In the genomic region with DNA sequence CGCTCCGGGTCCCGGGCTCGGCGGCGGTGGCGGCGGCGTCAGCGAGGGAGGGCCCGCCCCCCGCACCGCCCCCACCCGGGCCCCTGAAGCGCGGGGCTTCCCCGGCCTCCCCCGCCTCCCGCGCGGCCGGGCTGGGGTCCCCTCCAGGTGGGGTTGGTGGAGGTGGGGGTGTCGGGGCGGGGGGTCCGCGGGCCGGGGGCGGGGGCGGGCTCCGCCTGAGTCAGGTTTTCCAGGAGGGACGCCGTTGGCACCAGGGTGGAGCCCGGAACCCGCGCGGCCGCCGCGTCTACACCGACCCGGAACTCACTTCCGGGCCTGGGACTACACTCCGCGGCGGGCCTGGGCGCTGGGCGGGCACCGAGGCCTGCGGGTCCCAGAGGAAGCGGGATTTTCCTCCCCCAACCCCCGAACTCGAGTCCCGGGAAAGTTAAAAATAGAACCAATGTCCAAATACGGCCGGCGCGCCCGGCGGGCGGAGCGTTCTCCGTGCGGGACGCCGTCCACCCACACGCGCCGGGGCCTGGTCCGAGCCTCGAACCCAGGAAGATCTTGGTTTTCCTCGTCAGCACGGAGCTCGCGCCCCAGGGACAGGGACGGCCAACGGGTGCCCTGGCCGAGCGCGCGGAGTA, we compare ENCODE assay signal across 1 cellular context.
TF ChIP-seq lines count a peak whose summit lies in the region.

No MANE protein-coding gene starts in this region.

TF ChIP-seq in HepG2, 621 proteins besides CTCF, POLR2A, EP300 and RAD21:
- TF ChIP-seq ZUFSP (CRISPR knock-in tag; IDR thresholded peaks at IDR 0.05; ENCODE audit: borderline replicate concordance), result no peak
- TF ChIP-seq AGO2 (optimal IDR thresholded peaks at IDR 0.05; ENCODE audit: low read depth, low read length), result peak; percentile 59
- TF ChIP-seq ETV5 (CRISPR knock-in tag; IDR thresholded peaks at IDR 0.05; ENCODE audit: borderline replicate concordance), result peak; percentile 54
- TF ChIP-seq ZSCAN29 (CRISPR knock-in tag; conservative IDR thresholded peaks at IDR 0.05), result peak; percentile 100
- TF ChIP-seq ZFY (CRISPR knock-in tag; IDR thresholded peaks at IDR 0.05), result peak; percentile 27; the same call in 1 of the 2 replicates
- 0 out of 2 replicates have a peak, but pooled peaks have one; percentile 29 for TF ChIP-seq ZSCAN21 (CRISPR knock-in tag; IDR thresholded peaks at IDR 0.05; ENCODE audit: borderline replicate concordance)
- TF ChIP-seq HDAC6 (IDR thresholded peaks at IDR 0.05; ENCODE audit: low read depth, low read length), result no peak
- peak; percentile 69 for TF ChIP-seq ZBTB38 (CRISPR knock-in tag; IDR thresholded peaks at IDR 0.05)
- peak; percentile 63; the same call in 1 of the 2 replicates for TF ChIP-seq PHF8 (CRISPR knock-in tag; IDR thresholded peaks at IDR 0.05)
- TF ChIP-seq, protein P1, sequence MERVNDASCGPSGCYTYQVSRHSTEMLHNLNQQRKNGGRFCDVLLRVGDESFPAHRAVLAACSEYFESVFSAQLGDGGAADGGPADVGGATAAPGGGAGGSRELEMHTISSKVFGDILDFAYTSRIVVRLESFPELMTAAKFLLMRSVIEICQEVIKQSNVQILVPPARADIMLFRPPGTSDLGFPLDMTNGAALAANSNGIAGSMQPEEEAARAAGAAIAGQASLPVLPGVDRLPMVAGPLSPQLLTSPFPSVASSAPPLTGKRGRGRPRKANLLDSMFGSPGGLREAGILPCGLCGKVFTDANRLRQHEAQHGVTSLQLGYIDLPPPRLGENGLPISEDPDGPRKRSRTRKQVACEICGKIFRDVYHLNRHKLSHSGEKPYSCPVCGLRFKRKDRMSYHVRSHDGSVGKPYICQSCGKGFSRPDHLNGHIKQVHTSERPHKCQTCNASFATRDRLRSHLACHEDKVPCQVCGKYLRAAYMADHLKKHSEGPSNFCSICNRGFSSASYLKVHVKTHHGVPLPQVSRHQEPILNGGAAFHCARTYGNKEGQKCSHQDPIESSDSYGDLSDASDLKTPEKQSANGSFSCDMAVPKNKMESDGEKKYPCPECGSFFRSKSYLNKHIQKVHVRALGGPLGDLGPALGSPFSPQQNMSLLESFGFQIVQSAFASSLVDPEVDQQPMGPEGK (CRISPR knock-in tag; IDR thresholded peaks at IDR 0.05), result 0 out of 2 replicates have a peak, but pooled peaks have one; percentile 10
- TF ChIP-seq ZFX (CRISPR knock-in tag; IDR thresholded peaks at IDR 0.05; ENCODE audit: low read depth), result peak; percentile 52; the same call in 1 of the 2 replicates
- 0 out of 2 replicates have a peak, but pooled peaks have one; percentile 38 for TF ChIP-seq HNRNPL (IDR thresholded peaks at IDR 0.05; ENCODE audit: low read depth, low read length)
- peak; percentile 75 for TF ChIP-seq GABPB1 (CRISPR knock-in tag; IDR thresholded peaks at IDR 0.05)
- no peak for TF ChIP-seq SUZ12 (IDR thresholded peaks at IDR 0.05; ENCODE audit: low read depth, low read length)
- TF ChIP-seq GABPA (IDR thresholded peaks at IDR 0.05; ENCODE audit: low read depth, low read length), result peak; percentile 42
- TF ChIP-seq GABPA (CRISPR knock-in tag; IDR thresholded peaks at IDR 0.05; ENCODE audit: low read depth), result peak; percentile 44; the same call in 1 of the 2 replicates
- peak; percentile 45; the same call in 1 of the 2 replicates for TF ChIP-seq ZNF687 (CRISPR knock-in tag; IDR thresholded peaks at IDR 0.05)
- peak; percentile 62 for TF ChIP-seq HOXA3 (CRISPR knock-in tag; IDR thresholded peaks at IDR 0.05)
- TF ChIP-seq ZNF605 (CRISPR knock-in tag; IDR thresholded peaks at IDR 0.05), result no peak
- TF ChIP-seq POLR2G (IDR thresholded peaks at IDR 0.05; ENCODE audit: low read depth, low read length), result peak; percentile 51; the same call in 1 of the 2 replicates
- no peak for TF ChIP-seq KLF15 (CRISPR knock-in tag; IDR thresholded peaks at IDR 0.05; ENCODE audit: borderline replicate concordance)
- TF ChIP-seq, protein P2, sequence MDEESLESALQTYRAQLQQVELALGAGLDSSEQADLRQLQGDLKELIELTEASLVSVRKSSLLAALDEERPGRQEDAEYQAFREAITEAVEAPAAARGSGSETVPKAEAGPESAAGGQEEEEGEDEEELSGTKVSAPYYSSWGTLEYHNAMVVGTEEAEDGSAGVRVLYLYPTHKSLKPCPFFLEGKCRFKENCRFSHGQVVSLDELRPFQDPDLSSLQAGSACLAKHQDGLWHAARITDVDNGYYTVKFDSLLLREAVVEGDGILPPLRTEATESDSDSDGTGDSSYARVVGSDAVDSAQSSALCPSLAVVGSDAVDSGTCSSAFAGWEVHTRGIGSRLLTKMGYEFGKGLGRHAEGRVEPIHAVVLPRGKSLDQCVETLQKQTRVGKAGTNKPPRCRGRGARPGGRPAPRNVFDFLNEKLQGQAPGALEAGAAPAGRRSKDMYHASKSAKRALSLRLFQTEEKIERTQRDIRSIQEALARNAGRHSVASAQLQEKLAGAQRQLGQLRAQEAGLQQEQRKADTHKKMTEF (CRISPR knock-in tag; IDR thresholded peaks at IDR 0.05), result 0 out of 2 replicates have a peak, but pooled peaks have one; percentile 16
- peak; percentile 61 for TF ChIP-seq RBFOX2 (IDR thresholded peaks at IDR 0.05; ENCODE audit: low read depth, low read length)
- TF ChIP-seq ELF1 (CRISPR knock-in tag; IDR thresholded peaks at IDR 0.05), result peak; percentile 72
- TF ChIP-seq ZBTB2 (CRISPR knock-in tag; IDR thresholded peaks at IDR 0.05; ENCODE audit: low read depth), result 0 out of 2 replicates have a peak, but pooled peaks have one; percentile 30
- TF ChIP-seq ZSCAN20 (CRISPR knock-in tag; IDR thresholded peaks at IDR 0.05; ENCODE audit: borderline replicate concordance), result 0 out of 2 replicates have a peak, but pooled peaks have one; percentile 52
- no peak for TF ChIP-seq NFATC3 (CRISPR knock-in tag; IDR thresholded peaks at IDR 0.05)
- TF ChIP-seq ZNF34 (CRISPR knock-in tag; IDR thresholded peaks at IDR 0.05; ENCODE audit: borderline replicate concordance), result no peak
- TF ChIP-seq PHF20 (CRISPR knock-in tag; IDR thresholded peaks at IDR 0.05), result peak; percentile 26; the same call in 1 of the 2 replicates
- peak; percentile 22; the same call in 1 of the 2 replicates for TF ChIP-seq KDM2A (CRISPR knock-in tag; IDR thresholded peaks at IDR 0.05; ENCODE audit: borderline replicate concordance, low read depth)
- TF ChIP-seq, protein P3, sequence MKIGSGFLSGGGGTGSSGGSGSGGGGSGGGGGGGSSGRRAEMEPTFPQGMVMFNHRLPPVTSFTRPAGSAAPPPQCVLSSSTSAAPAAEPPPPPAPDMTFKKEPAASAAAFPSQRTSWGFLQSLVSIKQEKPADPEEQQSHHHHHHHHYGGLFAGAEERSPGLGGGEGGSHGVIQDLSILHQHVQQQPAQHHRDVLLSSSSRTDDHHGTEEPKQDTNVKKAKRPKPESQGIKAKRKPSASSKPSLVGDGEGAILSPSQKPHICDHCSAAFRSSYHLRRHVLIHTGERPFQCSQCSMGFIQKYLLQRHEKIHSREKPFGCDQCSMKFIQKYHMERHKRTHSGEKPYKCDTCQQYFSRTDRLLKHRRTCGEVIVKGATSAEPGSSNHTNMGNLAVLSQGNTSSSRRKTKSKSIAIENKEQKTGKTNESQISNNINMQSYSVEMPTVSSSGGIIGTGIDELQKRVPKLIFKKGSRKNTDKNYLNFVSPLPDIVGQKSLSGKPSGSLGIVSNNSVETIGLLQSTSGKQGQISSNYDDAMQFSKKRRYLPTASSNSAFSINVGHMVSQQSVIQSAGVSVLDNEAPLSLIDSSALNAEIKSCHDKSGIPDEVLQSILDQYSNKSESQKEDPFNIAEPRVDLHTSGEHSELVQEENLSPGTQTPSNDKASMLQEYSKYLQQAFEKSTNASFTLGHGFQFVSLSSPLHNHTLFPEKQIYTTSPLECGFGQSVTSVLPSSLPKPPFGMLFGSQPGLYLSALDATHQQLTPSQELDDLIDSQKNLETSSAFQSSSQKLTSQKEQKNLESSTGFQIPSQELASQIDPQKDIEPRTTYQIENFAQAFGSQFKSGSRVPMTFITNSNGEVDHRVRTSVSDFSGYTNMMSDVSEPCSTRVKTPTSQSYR (CRISPR knock-in tag; IDR thresholded peaks at IDR 0.05; ENCODE audit: borderline replicate concordance), result 0 out of 2 replicates have a peak, but pooled peaks have one; percentile 18
- no peak for TF ChIP-seq ZNF383 (CRISPR knock-in tag; IDR thresholded peaks at IDR 0.05; ENCODE audit: borderline replicate concordance)
TF ChIP-seq in HepG2: peak in this region for 23.
